ENCODE assay signal across 22 cellular contexts in genomic region chr15:58313810-58314592, GRCh38.
DNase-seq lines count a peak whose midpoint lies in the region; ATAC-seq and TF ChIP-seq lines count a peak whose summit lies in the region.
"Had no signal": no experiment of that assay in that cellular context is flagged by ENCODE, and none has a peak within 500 bp of the region (broad histone marks: within the 10 kb centered on the region; RNA-seq: fewer than 3 reads in every experiment).

No MANE protein-coding gene starts in this region.

- H3K79me2 ChIP-seq in GM23338 (replicated peaks; ENCODE audit: insufficient read depth) = no peaks in the 10 kb centered on the region

- peak; percentile 69 to 83 for ATAC-seq in activated T-cell treated with anti-CD3 and anti-CD28 coated beads, Interleukin-2, amount 50 U/mL, for 4 hours
- ATAC-seq in GM23338 = no peak
- ATAC-seq in natural killer cell = peak in 1 of 3 donors; percentile 27
- no peak for ATAC-seq in HG03432 (IDR thresholded peaks at IDR 0.05; ENCODE audit: unreplicated experiment)
- ATAC-seq in GM21576 (IDR thresholded peaks at IDR 0.05; ENCODE audit: unreplicated experiment) = no peak
- ATAC-seq: left lung, sciatic nerve had no signal

- no peak overlapping the region for H3K27ac Mint-ChIP-seq in GM23338
- H3K27ac Mint-ChIP-seq in activated T-helper 2 cell treated with anti-CD3 and anti-CD28 coated beads, Interferon-gamma antibody, Interleukin-2, Interleukin-4, amounts not matched to agents 10 μg/mL and 5 μg/mL and 100 μg/mL, durations not matched to agents 14 hours and 24 hours and 36 hours = peak overlapping the region; percentile 76
- peak overlapping the region; percentile 93 to 98 for H3K27ac Mint-ChIP-seq in natural killer cell

- H3K27ac ChIP-seq in GM23338 (ENCODE audit: low read depth) = no peak overlapping the region
- H3K27ac ChIP-seq: esophagus squamous epithelium, HL-60, left lung, ovary, uterus had no signal

- no peaks in the 10 kb centered on the region for H4K20me1 ChIP-seq in GM23338 (replicated peaks; ENCODE audit: insufficient read depth)

- intact Hi-C loops in activated T-helper 2 cell treated with anti-CD3 and anti-CD28 coated beads, Interferon-gamma antibody, Interleukin-2, Interleukin-4, amounts not matched to agents 10 μg/mL and 5 μg/mL and 100 μg/mL, durations not matched to agents 14 hours and 24 hours and 36 hours (cut with micrococcal nuclease) = loop anchor here (10.0 kb wide), 1 partner anchor 61 kb away; no protein-coding TSS in a partner anchor
- intact Hi-C loops in natural killer cell (cut with micrococcal nuclease) = loop anchor here (2.0 to 5.0 kb wide), 2 partner anchors 19 to 298 kb away; no protein-coding TSS in a partner anchor

- peak overlapping the region; percentile 14 for H3K4me3 Mint-ChIP-seq in activated T-cell treated with anti-CD3 and anti-CD28 coated beads, Interleukin-2, amount 50 U/mL, for 4 hours
- H3K4me3 Mint-ChIP-seq in GM23338 = no peak overlapping the region
- H3K4me3 Mint-ChIP-seq in activated T-helper 2 cell treated with anti-CD3 and anti-CD28 coated beads, Interferon-gamma antibody, Interleukin-2, Interleukin-4, amounts not matched to agents 10 μg/mL and 5 μg/mL and 100 μg/mL, durations not matched to agents 14 hours and 24 hours and 36 hours (ENCODE audit: low read depth) = no peak overlapping the region
- peak overlapping the region; percentile 74 for H3K4me3 Mint-ChIP-seq in natural killer cell

- peak overlapping the region; percentile 43; the same call in 1 of the 2 replicates for H2AFZ ChIP-seq in GM23338

- H3K9me2 ChIP-seq in GM23338 (ENCODE audit: insufficient read depth) = no peaks in the 10 kb centered on the region

- no peak for TF ChIP-seq CTCF in GM23338 (conservative IDR thresholded peaks at IDR 0.05; ENCODE audit: low read depth in 2 of 2)
- TF ChIP-seq CTCF in natural killer cell (IDR thresholded peaks at IDR 0.05) = no peak

- no peaks in the 10 kb centered on the region for H3K27me3 ChIP-seq in GM23338 (ENCODE audit: insufficient read depth)
- H3K27me3 ChIP-seq: esophagus squamous epithelium, left lung, ovary, uterus had no signal

- no peak for DNase-seq in activated T-cell treated with anti-CD3 and anti-CD28 coated beads, Interleukin-2, amount 50 U/mL, for 4 hours
- no peak for DNase-seq in activated T-cell treated with anti-CD3 and anti-CD28 coated beads, Interleukin-2, amount 50 U/mL, for 48 hours
- DNase-seq in GM23338 (ENCODE audit: low spot score) = no peak
- DNase-seq in activated T-helper 2 cell treated with anti-CD3 and anti-CD28 coated beads, Interferon-gamma antibody, Interleukin-2, Interleukin-4, amounts not matched to agents 10 μg/mL and 5 μg/mL and 100 μg/mL, durations not matched to agents 14 hours and 24 hours and 36 hours (ENCODE audit: low spot score) = no peak
- DNase-seq in natural killer cell = no peak
- no peak for DNase-seq in NCI-H510A (lab: John Stamatoyannopoulos, UW)
- DNase-seq: activated CD8-positive, alpha-beta memory T cell treated with anti-CD3 and anti-CD28 coated beads, Interleukin-2, amount 50 U/mL, for 4 hours; amniotic stem cell; COR-L47; esophagus squamous epithelium; left lung; NCI-H1048; NCI-H2029; NCI-H446 treated with DMSO at 0.1 percent for 48 hours; ovary; SW 1271; uterus had no signal

- H3K4me2 ChIP-seq in GM23338 = no peak overlapping the region

- no peaks in the 10 kb centered on the region for H3K36me3 Mint-ChIP-seq in activated T-cell treated with anti-CD3 and anti-CD28 coated beads, Interleukin-2, amount 50 U/mL, for 4 hours (ENCODE audit: insufficient read depth)
- H3K36me3 Mint-ChIP-seq in GM23338 (ENCODE audit: low read depth) (no peaks in the 10 kb centered on the region), natural killer cell (no peaks in the 10 kb centered on the region)
- H3K36me3 Mint-ChIP-seq in activated T-helper 2 cell treated with anti-CD3 and anti-CD28 coated beads, Interferon-gamma antibody, Interleukin-2, Interleukin-4, amounts not matched to agents 10 μg/mL and 5 μg/mL and 100 μg/mL, durations not matched to agents 14 hours and 24 hours and 36 hours (ENCODE audit: low read depth) = no peaks in the 10 kb centered on the region

- no peak overlapping the region for H3K4me3 ChIP-seq in GM23338
- H3K4me3 ChIP-seq: esophagus squamous epithelium, HAP-1, left lung, ovary, uterus had no signal

- H3K36me3 ChIP-seq in GM23338 (ENCODE audit: insufficient read depth) = no peaks in the 10 kb centered on the region
- H3K36me3 ChIP-seq: esophagus squamous epithelium, HAP-1, left lung, ovary, uterus had no signal

- no peaks in the 10 kb centered on the region for H3K9me3 Mint-ChIP-seq in activated T-cell treated with anti-CD3 and anti-CD28 coated beads, Interleukin-2, amount 50 U/mL, for 4 hours
- H3K9me3 Mint-ChIP-seq in GM23338 = no peaks in the 10 kb centered on the region
- peaks cover 9% of the 10 kb centered on the region for H3K9me3 Mint-ChIP-seq in activated T-helper 2 cell treated with anti-CD3 and anti-CD28 coated beads, Interferon-gamma antibody, Interleukin-2, Interleukin-4, amounts not matched to agents 10 μg/mL and 5 μg/mL and 100 μg/mL, durations not matched to agents 14 hours and 24 hours and 36 hours
- no peaks in the 10 kb centered on the region for H3K9me3 Mint-ChIP-seq in natural killer cell

- no peaks in the 10 kb centered on the region for H3K4me1 ChIP-seq in GM23338 (ENCODE audit: insufficient read depth)
- H3K4me1 ChIP-seq: HAP-1, uterus had no signal

- no peaks in the 10 kb centered on the region for H3K27me3 Mint-ChIP-seq in activated T-cell treated with anti-CD3 and anti-CD28 coated beads, Interleukin-2, amount 50 U/mL, for 4 hours (ENCODE audit: low read depth)
- H3K27me3 Mint-ChIP-seq in GM23338 (ENCODE audit: insufficient read depth, low read depth, poor library complexity) = peaks cover 2% of the 10 kb centered on the region
- no peaks in the 10 kb centered on the region for H3K27me3 Mint-ChIP-seq in activated T-helper 2 cell treated with anti-CD3 and anti-CD28 coated beads, Interferon-gamma antibody, Interleukin-2, Interleukin-4, amounts not matched to agents 10 μg/mL and 5 μg/mL and 100 μg/mL, durations not matched to agents 14 hours and 24 hours and 36 hours (ENCODE audit: low read depth)
- no peaks in the 10 kb centered on the region for H3K27me3 Mint-ChIP-seq in natural killer cell (ENCODE audit: low read depth in 2 of 2)

- no peaks in the 10 kb centered on the region for H3F3A ChIP-seq in GM23338 (replicated peaks; ENCODE audit: low read depth)

- H3K4me1 Mint-ChIP-seq in activated T-cell treated with anti-CD3 and anti-CD28 coated beads, Interleukin-2, amount 50 U/mL, for 4 hours (ENCODE audit: low read depth) = peaks cover 35% of the 10 kb centered on the region
- H3K4me1 Mint-ChIP-seq in GM23338 = no peaks in the 10 kb centered on the region; the same call in 2 of the 3 replicates
- peaks cover 19% of the 10 kb centered on the region for H3K4me1 Mint-ChIP-seq in activated T-helper 2 cell treated with anti-CD3 and anti-CD28 coated beads, Interferon-gamma antibody, Interleukin-2, Interleukin-4, amounts not matched to agents 10 μg/mL and 5 μg/mL and 100 μg/mL, durations not matched to agents 14 hours and 24 hours and 36 hours (ENCODE audit: low read depth)
- peaks cover 43 to 50% of the 10 kb centered on the region in 2 donors for H3K4me1 Mint-ChIP-seq in natural killer cell

TF ChIP-seq in GM23338, 12 proteins besides CTCF, POLR2A, EP300 and RAD21 (continues in another document):
- no peak for TF ChIP-seq ETS1 (IDR thresholded peaks at IDR 0.05)
- TF ChIP-seq ZNF114 (CRISPR knock-in tag; IDR thresholded peaks at IDR 0.05) = no peak
- TF ChIP-seq EZH2phosphoT487 (IDR thresholded peaks at IDR 0.05; ENCODE audit: unreplicated experiment) = no peak
- TF ChIP-seq NANOG (IDR thresholded peaks at IDR 0.05; ENCODE audit: borderline replicate concordance) = no peak
- no peak for TF ChIP-seq STAT1 (IDR thresholded peaks at IDR 0.05; ENCODE audit: unreplicated experiment)
- TF ChIP-seq EZH2 (IDR thresholded peaks at IDR 0.05; ENCODE audit: low read depth, unreplicated experiment) = no peak
- TF ChIP-seq JUNB (IDR thresholded peaks at IDR 0.05; ENCODE audit: unreplicated experiment) = no peak
- TF ChIP-seq REST (IDR thresholded peaks at IDR 0.05; ENCODE audit: unreplicated experiment) = no peak
- TF ChIP-seq POLR2AphosphoS5 (IDR thresholded peaks at IDR 0.05; ENCODE audit: low read depth) = no peak

Comparison
In these comparisons a context has a peak if more than half of its experiments do, and no peak if none do; other contexts are left out.
1. ATAC-seq: peak in activated T-cell treated with anti-CD3 and anti-CD28 coated beads, Interleukin-2, amount 50 U/mL, for 4 hours (2 of 2); none in GM23338 (single experiment), HG03432 (single experiment) and GM21576 (single experiment).
2. H3K4me3 Mint-ChIP-seq: peak in activated T-cell treated with anti-CD3 and anti-CD28 coated beads, Interleukin-2, amount 50 U/mL, for 4 hours (single experiment) and natural killer cell (single experiment); none in GM23338 (single experiment) and activated T-helper 2 cell treated with anti-CD3 and anti-CD28 coated beads, Interferon-gamma antibody, Interleukin-2, Interleukin-4, amounts not matched to agents 10 μg/mL and 5 μg/mL and 100 μg/mL, durations not matched to agents 14 hours and 24 hours and 36 hours (single experiment).